Comparison of ENCODE assay signal across 1 cellular context in genomic region chr6:73580247-73581149, GRCh38.
TF ChIP-seq lines count a peak whose summit lies in the region.

No MANE protein-coding gene starts in this region.

TF ChIP-seq in HepG2, 621 proteins besides CTCF, POLR2A, EP300 and RAD21 (continued from another document and continues in another):
- TF ChIP-seq ZNF639 (CRISPR knock-in tag; conservative IDR thresholded peaks at IDR 0.05) (no peak), ZNF562 (CRISPR knock-in tag; IDR thresholded peaks at IDR 0.05; ENCODE audit: borderline replicate concordance) (no peak), ZNF513 (CRISPR knock-in tag; conservative IDR thresholded peaks at IDR 0.05) (no peak), MLX (CRISPR knock-in tag; IDR thresholded peaks at IDR 0.05) (no peak; the same call in 1 of the 2 replicates), ZNF75D (CRISPR knock-in tag; IDR thresholded peaks at IDR 0.05; ENCODE audit: borderline replicate concordance) (no peak; the same call in 1 of the 2 replicates), HOXA5 (CRISPR knock-in tag; IDR thresholded peaks at IDR 0.05) (no peak), HOXD1 (CRISPR knock-in tag; IDR thresholded peaks at IDR 0.05) (no peak), SIN3A (IDR thresholded peaks at IDR 0.05; ENCODE audit: borderline replicate concordance, low read depth, low read length) (no peak; the same call in 1 of the 2 replicates), CBX1 (IDR thresholded peaks at IDR 0.05; ENCODE audit: low read depth) (no peak), LBX2 (CRISPR knock-in tag; IDR thresholded peaks at IDR 0.05; ENCODE audit: borderline replicate concordance) (no peak), EEA1 (CRISPR knock-in tag; IDR thresholded peaks at IDR 0.05; ENCODE audit: borderline replicate concordance) (no peak), NR2F2 (IDR thresholded peaks at IDR 0.05; ENCODE audit: borderline replicate concordance, low read depth) (no peak), EZH2 (conservative IDR thresholded peaks at IDR 0.05; ENCODE audit: low read depth, low read length) (no peak), KAT2B (IDR thresholded peaks at IDR 0.05; ENCODE audit: borderline replicate concordance, low read depth, low read length) (no peak), ZNF570 (CRISPR knock-in tag; IDR thresholded peaks at IDR 0.05; ENCODE audit: borderline replicate concordance) (no peak), KDM5B (CRISPR knock-in tag; IDR thresholded peaks at IDR 0.05; ENCODE audit: borderline replicate concordance) (no peak; the same call in 1 of the 2 replicates), ZNF567 (CRISPR knock-in tag; IDR thresholded peaks at IDR 0.05; ENCODE audit: borderline replicate concordance) (no peak), RORA (CRISPR knock-in tag; IDR thresholded peaks at IDR 0.05) (no peak), KLF11 (CRISPR knock-in tag; IDR thresholded peaks at IDR 0.05) (no peak), SRY (CRISPR knock-in tag; IDR thresholded peaks at IDR 0.05) (no peak), ELF3 (CRISPR knock-in tag; IDR thresholded peaks at IDR 0.05) (peak; percentile 63), ZNF530 (CRISPR knock-in tag; IDR thresholded peaks at IDR 0.05; ENCODE audit: low read depth) (no peak), ZFP62 (CRISPR knock-in tag; IDR thresholded peaks at IDR 0.05) (no peak), GMEB1 (CRISPR knock-in tag; IDR thresholded peaks at IDR 0.05; ENCODE audit: borderline replicate concordance) (0 out of 2 replicates have a peak, but pooled peaks have one; percentile 22), YEATS2 (CRISPR knock-in tag; IDR thresholded peaks at IDR 0.05; ENCODE audit: borderline replicate concordance) (peak; percentile 15; the same call in 1 of the 2 replicates), CERS6 (CRISPR knock-in tag; IDR thresholded peaks at IDR 0.05) (no peak), ZSCAN20 (CRISPR knock-in tag; IDR thresholded peaks at IDR 0.05; ENCODE audit: borderline replicate concordance) (peak; percentile 99), ZNF329 (CRISPR knock-in tag; IDR thresholded peaks at IDR 0.05; ENCODE audit: low read depth) (no peak), PHF5A (CRISPR knock-in tag; IDR thresholded peaks at IDR 0.05; ENCODE audit: low read depth, unreplicated experiment) (no peak), IKZF4 (CRISPR knock-in tag; IDR thresholded peaks at IDR 0.05; ENCODE audit: borderline replicate concordance, low read depth, not compliant biosample characterization) (no peak), ZNF609 (CRISPR knock-in tag; IDR thresholded peaks at IDR 0.05; ENCODE audit: borderline replicate concordance) (no peak), ZNF543 (CRISPR knock-in tag; IDR thresholded peaks at IDR 0.05) (0 out of 2 replicates have a peak, but pooled peaks have one; percentile 48), ZKSCAN5 (CRISPR knock-in tag; IDR thresholded peaks at IDR 0.05) (no peak), ZNF280B (CRISPR knock-in tag; IDR thresholded peaks at IDR 0.05; ENCODE audit: borderline replicate concordance) (no peak), PCBP1 (IDR thresholded peaks at IDR 0.05; ENCODE audit: borderline replicate concordance, low read depth, low read length) (no peak), SNAPC2 (CRISPR knock-in tag; IDR thresholded peaks at IDR 0.05) (no peak), THAP9 (CRISPR knock-in tag; IDR thresholded peaks at IDR 0.05; ENCODE audit: borderline replicate concordance) (no peak), SKI (IDR thresholded peaks at IDR 0.05; ENCODE audit: partially characterized antibody) (no peak), SYNCRIP (IDR thresholded peaks at IDR 0.05; ENCODE audit: insufficient read depth, low read depth, low read length) (no peak), ZNF614 (CRISPR knock-in tag; IDR thresholded peaks at IDR 0.05; ENCODE audit: borderline replicate concordance) (no peak), ZFAT (CRISPR knock-in tag; conservative IDR thresholded peaks at IDR 0.05) (peak; percentile 96), KLF13 (CRISPR knock-in tag; IDR thresholded peaks at IDR 0.05) (no peak), ZNF660 (CRISPR knock-in tag; IDR thresholded peaks at IDR 0.05; ENCODE audit: borderline replicate concordance, low read depth) (no peak), ZNF441 (CRISPR knock-in tag; IDR thresholded peaks at IDR 0.05; ENCODE audit: borderline replicate concordance) (no peak), ZZZ3 (CRISPR knock-in tag; IDR thresholded peaks at IDR 0.05; ENCODE audit: borderline replicate concordance) (no peak), ZNF577 (CRISPR knock-in tag; IDR thresholded peaks at IDR 0.05; ENCODE audit: borderline replicate concordance, low read depth) (no peak), IKZF5 (CRISPR knock-in tag; IDR thresholded peaks at IDR 0.05) (0 out of 2 replicates have a peak, but pooled peaks have one; percentile 65), NFIC (IDR thresholded peaks at IDR 0.05; ENCODE audit: low read length) (peak; percentile 64; the same call in 1 of the 2 replicates), ZNF256 (CRISPR knock-in tag; conservative IDR thresholded peaks at IDR 0.05) (no peak), ZNF446 (CRISPR knock-in tag; IDR thresholded peaks at IDR 0.05) (no peak), ZNF337 (CRISPR knock-in tag; IDR thresholded peaks at IDR 0.05; ENCODE audit: borderline replicate concordance, low read depth) (no peak), CHD4 (IDR thresholded peaks at IDR 0.05; ENCODE audit: borderline replicate concordance, low read length) (no peak)
